Comparison of ENCODE assay signal across 10 cellular contexts in genomic region chr2:39094717-39095363, GRCh38. TPM values are rescaled to one million over a fixed set of nuclear protein-coding genes. Genes with fewer than 3 reads are reported as not detected.
A peak's percentile ranks its signal among the peaks of the same experiment; 100 is the strongest.
DNase-seq lines count a peak whose midpoint lies in the region; ATAC-seq and TF ChIP-seq lines count a peak whose summit lies in the region.
"Had no signal": no experiment of that assay in that cellular context is flagged by ENCODE, and none has a peak within 500 bp of the region (broad histone marks: within the 10 kb centered on the region; RNA-seq: fewer than 3 reads in every experiment).

No MANE protein-coding gene starts in this region.

- H3K4me1 Mint-ChIP-seq in activated T-cell treated with anti-CD3 and anti-CD28 coated beads, Interleukin-2, amount 50 U/mL, for 72 hours (ENCODE audit: low read depth), result peaks cover 48% of the 10 kb centered on the region
- H3K4me1 Mint-ChIP-seq in stimulated activated memory B cell treated with anti-CD40 and anti-IgM and Interleukin-4, amounts not matched to agents 10 μg/mL and 1 μg/mL and 100 μg/mL, for 72 hours, result peaks cover 44% of the 10 kb centered on the region

- H2AFZ ChIP-seq in SU-DHL-6 (ENCODE audit: low read depth, low read length, severe bottlenecking), result no peak overlapping the region

- peak in 1 of 2 donors; percentile 38 for ATAC-seq in activated T-cell treated with anti-CD3 and anti-CD28 coated beads, Interleukin-2, amount 50 U/mL, for 72 hours (replicated peaks in 1 of 2)
- ATAC-seq in HG02973 (IDR thresholded peaks at IDR 0.05; ENCODE audit: unreplicated experiment) (peak; percentile 81), body of pancreas (no peak)
- ATAC-seq in stimulated activated memory B cell treated with anti-CD40 and anti-IgM and Interleukin-4, amounts not matched to agents 10 μg/mL and 1 μg/mL and 100 μg/mL, for 72 hours, result no peak

- peak overlapping the region; percentile 33 for H3K27ac Mint-ChIP-seq in activated T-cell treated with anti-CD3 and anti-CD28 coated beads, Interleukin-2, amount 50 U/mL, for 72 hours
- H3K27ac Mint-ChIP-seq in stimulated activated memory B cell treated with anti-CD40 and anti-IgM and Interleukin-4, amounts not matched to agents 10 μg/mL and 1 μg/mL and 100 μg/mL, for 72 hours, result peak overlapping the region; percentile 11

- peaks cover 6% of the 10 kb centered on the region for H3K4me1 ChIP-seq in body of pancreas

- intact Hi-C loops in body of pancreas (cut with DNase I), result no loop called here

- no peaks in the 10 kb centered on the region for H3K27me3 ChIP-seq in SU-DHL-6 (ENCODE audit: low read length)
- no peaks in the 10 kb centered on the region for H3K27me3 ChIP-seq in body of pancreas
- H3K27me3 ChIP-seq: upper lobe of left lung had no signal

- DNase-seq in activated T-cell treated with anti-CD3 and anti-CD28 coated beads, Interleukin-2, amount 50 U/mL, for 72 hours, result no peak
- DNase-seq in activated T-cell treated with anti-CD3 and anti-CD28 coated beads, Interleukin-2, amount 50 U/mL, for 1 hour, result no peak
- DNase-seq in COLO668 (lab: John Stamatoyannopoulos, UW; ENCODE audit: unreplicated experiment), result no peak
- no peak for DNase-seq in erythroblast (lab: John Stamatoyannopoulos, UW)
- DNase-seq in body of pancreas, result no peak
- DNase-seq: upper lobe of left lung, WERI-Rb-1 had no signal

- TF ChIP-seq CTCF in SU-DHL-6 (IDR thresholded peaks at IDR 0.05; ENCODE audit: insufficient read depth, low read length, poor library complexity, severe bottlenecking) (no peak), body of pancreas (IDR thresholded peaks at IDR 0.05) (no peak)

- no peaks in the 10 kb centered on the region for H3K9me2 ChIP-seq in SU-DHL-6 (replicated peaks; ENCODE audit: insufficient read depth, low read length)

- H3K9me3 Mint-ChIP-seq in activated T-cell treated with anti-CD3 and anti-CD28 coated beads, Interleukin-2, amount 50 U/mL, for 72 hours, result peaks cover 0 to 1% of the 10 kb centered on the region in 2 donors
- H3K9me3 Mint-ChIP-seq in stimulated activated memory B cell treated with anti-CD40 and anti-IgM and Interleukin-4, amounts not matched to agents 10 μg/mL and 1 μg/mL and 100 μg/mL, for 72 hours, result no peaks in the 10 kb centered on the region

- H3K4me2 ChIP-seq in SU-DHL-6 (ENCODE audit: low read depth, low read length, poor library complexity, severe bottlenecking), result peak overlapping the region; percentile 11

- peaks cover 6 to 20% of the 10 kb centered on the region in 2 donors for H3K36me3 Mint-ChIP-seq in activated T-cell treated with anti-CD3 and anti-CD28 coated beads, Interleukin-2, amount 50 U/mL, for 72 hours (ENCODE audit: insufficient read depth in 2 of 2)
- H3K36me3 Mint-ChIP-seq in stimulated activated memory B cell treated with anti-CD40 and anti-IgM and Interleukin-4, amounts not matched to agents 10 μg/mL and 1 μg/mL and 100 μg/mL, for 72 hours, result peaks cover 14% of the 10 kb centered on the region

- peaks cover 98% of the 10 kb centered on the region for H3K79me2 ChIP-seq in SU-DHL-6 (ENCODE audit: insufficient read depth, low read length)

- H3K4me3 ChIP-seq in SU-DHL-6 (ENCODE audit: insufficient read depth, low read length, poor library complexity, severe bottlenecking) (no peak overlapping the region), body of pancreas (no peak overlapping the region)
- H3K4me3 ChIP-seq: upper lobe of left lung had no signal

- H3K27ac ChIP-seq in SU-DHL-6 (ENCODE audit: low read depth, low read length), result peak overlapping the region; percentile 44; the same call in 1 of the 2 replicates
- H3K27ac ChIP-seq in body of pancreas, result no peak overlapping the region
- H3K27ac ChIP-seq: upper lobe of left lung, WERI-Rb-1 had no signal

- no peaks in the 10 kb centered on the region; the same call in 1 of the 2 replicates for H4K20me1 ChIP-seq in SU-DHL-6 (ENCODE audit: low read depth, low read length)

- TF ChIP-seq POLR2A in erythroblast (IDR thresholded peaks at IDR 0.05; ENCODE audit: low read length) (no peak), body of pancreas (IDR thresholded peaks at IDR 0.05) (no peak)

- H3K27me3 Mint-ChIP-seq in activated T-cell treated with anti-CD3 and anti-CD28 coated beads, Interleukin-2, amount 50 U/mL, for 72 hours (ENCODE audit: low read depth), result no peaks in the 10 kb centered on the region
- no peaks in the 10 kb centered on the region for H3K27me3 Mint-ChIP-seq in stimulated activated memory B cell treated with anti-CD40 and anti-IgM and Interleukin-4, amounts not matched to agents 10 μg/mL and 1 μg/mL and 100 μg/mL, for 72 hours

- WGBS in body of pancreas, 2 donors, result 48 to 59% methylated on average over 1 of the region's 1 CpG

- H3K36me3 ChIP-seq in SU-DHL-6 (ENCODE audit: low read length) (no peaks in the 10 kb centered on the region), body of pancreas (replicated peaks in 1 of 2; ENCODE audit: insufficient read depth in 1 of 2, low read depth in 2 of 2) (no peaks in the 10 kb centered on the region)
- H3K36me3 ChIP-seq: upper lobe of left lung, WERI-Rb-1 had no signal

- H3K9ac ChIP-seq in SU-DHL-6 (ENCODE audit: low read length), result no peak overlapping the region

- no peaks in the 10 kb centered on the region for H3F3A ChIP-seq in SU-DHL-6 (ENCODE audit: insufficient read depth)

- H3K9me3 ChIP-seq in SU-DHL-6 (ENCODE audit: insufficient read depth, low read length) (no peaks in the 10 kb centered on the region), body of pancreas (no peaks in the 10 kb centered on the region)
- H3K9me3 ChIP-seq: upper lobe of left lung had no signal

- peak overlapping the region in 1 of 2 donors; percentile 29 for H3K4me3 Mint-ChIP-seq in activated T-cell treated with anti-CD3 and anti-CD28 coated beads, Interleukin-2, amount 50 U/mL, for 72 hours
- no peak overlapping the region for H3K4me3 Mint-ChIP-seq in stimulated activated memory B cell treated with anti-CD40 and anti-IgM and Interleukin-4, amounts not matched to agents 10 μg/mL and 1 μg/mL and 100 μg/mL, for 72 hours

RNA-seq across cellular contexts. Expression of gene SOS1, which starts 26.0 kb away (rescaled TPM):
- 100 to 1,000 TPM in 1 of 2 donors, 10 to 100 TPM in 1; 94.6 to 110 TPM for total RNA-seq in activated T-cell treated with anti-CD3 and anti-CD28 coated beads, Interleukin-2, amount 50 U/mL, for 72 hours
- 10 to 100 TPM; 13.7 to 67.6 TPM for total RNA-seq in body of pancreas
